ENCODE assay signal across 1 cellular context in the genomic region with DNA sequence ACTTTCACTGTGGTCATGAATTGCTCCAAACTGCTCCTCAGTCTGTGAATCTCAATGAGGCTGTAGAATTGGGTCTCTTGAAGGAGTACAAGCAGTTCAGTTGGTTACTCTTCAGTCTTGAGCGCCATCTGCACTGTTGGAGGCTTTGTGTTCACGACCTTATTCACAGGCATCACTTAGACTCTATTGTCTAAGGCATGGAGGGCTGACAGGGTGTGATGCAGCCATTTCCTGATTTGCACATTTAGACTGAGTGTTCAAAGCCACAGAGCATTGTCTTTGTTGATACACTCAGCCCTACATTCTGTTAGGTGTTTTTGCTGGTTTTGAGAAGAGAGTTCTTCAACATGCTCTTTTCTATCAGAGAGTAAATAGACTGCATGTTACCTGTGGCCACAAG.
TF ChIP-seq lines count a peak whose summit lies in the region.

No MANE protein-coding gene starts in this region.

TF ChIP-seq in SK-N-SH treated with all-trans-retinoic acid at 6 μM for 48 hours, 23 proteins besides CTCF, POLR2A, EP300 and RAD21 (continued from another document):
- TF ChIP-seq, protein P1, sequence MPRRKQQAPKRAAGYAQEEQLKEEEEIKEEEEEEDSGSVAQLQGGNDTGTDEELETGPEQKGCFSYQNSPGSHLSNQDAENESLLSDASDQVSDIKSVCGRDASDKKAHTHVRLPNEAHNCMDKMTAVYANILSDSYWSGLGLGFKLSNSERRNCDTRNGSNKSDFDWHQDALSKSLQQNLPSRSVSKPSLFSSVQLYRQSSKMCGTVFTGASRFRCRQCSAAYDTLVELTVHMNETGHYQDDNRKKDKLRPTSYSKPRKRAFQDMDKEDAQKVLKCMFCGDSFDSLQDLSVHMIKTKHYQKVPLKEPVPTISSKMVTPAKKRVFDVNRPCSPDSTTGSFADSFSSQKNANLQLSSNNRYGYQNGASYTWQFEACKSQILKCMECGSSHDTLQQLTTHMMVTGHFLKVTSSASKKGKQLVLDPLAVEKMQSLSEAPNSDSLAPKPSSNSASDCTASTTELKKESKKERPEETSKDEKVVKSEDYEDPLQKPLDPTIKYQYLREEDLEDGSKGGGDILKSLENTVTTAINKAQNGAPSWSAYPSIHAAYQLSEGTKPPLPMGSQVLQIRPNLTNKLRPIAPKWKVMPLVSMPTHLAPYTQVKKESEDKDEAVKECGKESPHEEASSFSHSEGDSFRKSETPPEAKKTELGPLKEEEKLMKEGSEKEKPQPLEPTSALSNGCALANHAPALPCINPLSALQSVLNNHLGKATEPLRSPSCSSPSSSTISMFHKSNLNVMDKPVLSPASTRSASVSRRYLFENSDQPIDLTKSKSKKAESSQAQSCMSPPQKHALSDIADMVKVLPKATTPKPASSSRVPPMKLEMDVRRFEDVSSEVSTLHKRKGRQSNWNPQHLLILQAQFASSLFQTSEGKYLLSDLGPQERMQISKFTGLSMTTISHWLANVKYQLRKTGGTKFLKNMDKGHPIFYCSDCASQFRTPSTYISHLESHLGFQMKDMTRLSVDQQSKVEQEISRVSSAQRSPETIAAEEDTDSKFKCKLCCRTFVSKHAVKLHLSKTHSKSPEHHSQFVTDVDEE (CRISPR knock-in tag; IDR thresholded peaks at IDR 0.05): no peak
- TF ChIP-seq ESRRG (CRISPR knock-in tag; IDR thresholded peaks at IDR 0.05) (no peak), ZNF70 (CRISPR knock-in tag; IDR thresholded peaks at IDR 0.05) (no peak), BACH2 (CRISPR knock-in tag; IDR thresholded peaks at IDR 0.05; ENCODE audit: borderline replicate concordance) (no peak), GLIS3 (CRISPR knock-in tag; IDR thresholded peaks at IDR 0.05) (no peak), ZNF565 (CRISPR knock-in tag; conservative IDR thresholded peaks at IDR 0.05; ENCODE audit: low read depth) (no peak), ZFP3 (CRISPR knock-in tag; IDR thresholded peaks at IDR 0.05) (no peak)
- TF ChIP-seq, protein P2, sequence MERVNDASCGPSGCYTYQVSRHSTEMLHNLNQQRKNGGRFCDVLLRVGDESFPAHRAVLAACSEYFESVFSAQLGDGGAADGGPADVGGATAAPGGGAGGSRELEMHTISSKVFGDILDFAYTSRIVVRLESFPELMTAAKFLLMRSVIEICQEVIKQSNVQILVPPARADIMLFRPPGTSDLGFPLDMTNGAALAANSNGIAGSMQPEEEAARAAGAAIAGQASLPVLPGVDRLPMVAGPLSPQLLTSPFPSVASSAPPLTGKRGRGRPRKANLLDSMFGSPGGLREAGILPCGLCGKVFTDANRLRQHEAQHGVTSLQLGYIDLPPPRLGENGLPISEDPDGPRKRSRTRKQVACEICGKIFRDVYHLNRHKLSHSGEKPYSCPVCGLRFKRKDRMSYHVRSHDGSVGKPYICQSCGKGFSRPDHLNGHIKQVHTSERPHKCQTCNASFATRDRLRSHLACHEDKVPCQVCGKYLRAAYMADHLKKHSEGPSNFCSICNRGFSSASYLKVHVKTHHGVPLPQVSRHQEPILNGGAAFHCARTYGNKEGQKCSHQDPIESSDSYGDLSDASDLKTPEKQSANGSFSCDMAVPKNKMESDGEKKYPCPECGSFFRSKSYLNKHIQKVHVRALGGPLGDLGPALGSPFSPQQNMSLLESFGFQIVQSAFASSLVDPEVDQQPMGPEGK (CRISPR knock-in tag; IDR thresholded peaks at IDR 0.05; ENCODE audit: borderline replicate concordance): no peak
